In genomic region chr6:116385911-116386310, GRCh38 we compare ENCODE assay signal across 18 cellular contexts. TPM values are rescaled to one million over a fixed set of nuclear protein-coding genes. Genes with fewer than 3 reads are reported as not detected.
DNase-seq lines count a peak whose midpoint lies in the region; ATAC-seq, FAIRE-seq and TF ChIP-seq lines count a peak whose summit lies in the region.
"Had no signal": no experiment of that assay in that cellular context is flagged by ENCODE, and none has a peak within 500 bp of the region (broad histone marks: within the 10 kb centered on the region; RNA-seq: fewer than 3 reads in every experiment).

No MANE protein-coding gene starts in this region.

- H3K36me3 ChIP-seq in ascending aorta (no peaks in the 10 kb centered on the region), left lung (no peaks in the 10 kb centered on the region), tibial artery (no peaks in the 10 kb centered on the region), small intestine (ENCODE audit: control insufficient read depth in 2 of 2, insufficient read depth in 2 of 2, low read length in 2 of 2) (no peaks in the 10 kb centered on the region)
- H3K36me3 ChIP-seq: colonic mucosa, MG63, WERI-Rb-1 had no signal

- peak overlapping the region; percentile 72 for H3K4me3 Mint-ChIP-seq in HFFc6
- H3K4me3 Mint-ChIP-seq: CD4-positive, CD25-positive, alpha-beta regulatory T cell; H9 had no signal

- no peaks in the 10 kb centered on the region for H3K9me3 Mint-ChIP-seq in HFFc6
- H3K9me3 Mint-ChIP-seq: CD4-positive, CD25-positive, alpha-beta regulatory T cell; H9 had no signal

- H3K27me3 ChIP-seq in ascending aorta: no peaks in the 10 kb centered on the region
- H3K27me3 ChIP-seq in left lung: no peaks in the 10 kb centered on the region
- H3K27me3 ChIP-seq in tibial artery: no peaks in the 10 kb centered on the region
- H3K27me3 ChIP-seq in small intestine (ENCODE audit: control insufficient read depth in 2 of 2, insufficient read depth in 2 of 2, low read length in 2 of 2): no peaks in the 10 kb centered on the region
- H3K27me3 ChIP-seq: colonic mucosa, MG63 had no signal

- H3K4me3 ChIP-seq in ascending aorta: no peak overlapping the region
- no peak overlapping the region for H3K4me3 ChIP-seq in left lung
- no peak overlapping the region for H3K4me3 ChIP-seq in tibial artery
- H3K4me3 ChIP-seq in small intestine (ENCODE audit: low read depth in 1 of 2, low read length in 2 of 2): no peak overlapping the region
- H3K4me3 ChIP-seq: colonic mucosa, MG63 had no signal

- H3K9me3 ChIP-seq in ascending aorta (no peaks in the 10 kb centered on the region), left lung (no peaks in the 10 kb centered on the region), tibial artery (no peaks in the 10 kb centered on the region), small intestine (ENCODE audit: control insufficient read depth, low read depth) (no peaks in the 10 kb centered on the region)
- H3K9me3 ChIP-seq: colonic mucosa, MG63 had no signal

- H3K27ac ChIP-seq in ascending aorta (peak overlapping the region; percentile 65 to 74), left lung (peak overlapping the region; percentile 36 to 77), tibial artery (peak overlapping the region; percentile 38 to 45), small intestine (ENCODE audit: low read depth in 1 of 2, low read length in 1 of 2) (no peak overlapping the region)
- H3K27ac ChIP-seq: colonic mucosa, WERI-Rb-1 had no signal

- FAIRE-seq in small intestine (lab: Jason Lieb, UNC): no peak

- no peaks in the 10 kb centered on the region for H3K27me3 Mint-ChIP-seq in HFFc6 (ENCODE audit: insufficient read depth)
- H3K27me3 Mint-ChIP-seq: CD4-positive, CD25-positive, alpha-beta regulatory T cell had no signal

- ATAC-seq in left lung: no peak
- ATAC-seq: left colon had no signal

- intact Hi-C loops in ascending aorta (cut with DNase I) (loop anchor here (2.0 kb wide), 1 partner anchor 15 kb away; the partner anchor contains the start of gene DSE), left lung (cut with DNase I) (no loop called here), tibial artery (cut with DNase I; ENCODE audit: low total_unique reads) (no loop called here)

- H3K27ac Mint-ChIP-seq in HFFc6: peak overlapping the region; percentile 84
- H3K27ac Mint-ChIP-seq: CD4-positive, CD25-positive, alpha-beta regulatory T cell had no signal

- DNase-seq in HFFc6: peak; percentile 23
- DNase-seq in ascending aorta (ENCODE audit: low spot score in 2 of 2): no peak
- DNase-seq in left lung: no peak
- no peak for DNase-seq in tibial artery
- no peak for DNase-seq in HUDEP-2 (lab: John Stamatoyannopoulos, UW; ENCODE audit: unreplicated experiment in 76 of 76)
- DNase-seq in small intestine: no peak
- no peak for DNase-seq in NCI-H1048 (lab: John Stamatoyannopoulos, UW)
- no peak for DNase-seq in retina
- DNase-seq: activated CD8-positive, alpha-beta memory T cell treated with anti-CD3 and anti-CD28 coated beads for 24 hours; amygdala; CD4-positive, CD25-positive, alpha-beta regulatory T cell; colonic mucosa; H9; left colon; MG63; NCI-H1930; NCI-H510A treated with DMSO at 0.1 percent for 48 hours; WERI-Rb-1 had no signal

- TF ChIP-seq CTCF in HFFc6 (IDR thresholded peaks at IDR 0.05) (no peak), ascending aorta (IDR thresholded peaks at IDR 0.05) (no peak), left lung (IDR thresholded peaks at IDR 0.05) (no peak), tibial artery (IDR thresholded peaks at IDR 0.05) (no peak)

- peaks cover 0 to 27% of the 10 kb centered on the region in 2 donors for H3K4me1 ChIP-seq in ascending aorta
- H3K4me1 ChIP-seq in left lung: peaks cover 5 to 67% of the 10 kb centered on the region in 2 donors
- peaks cover 0 to 51% (median 20%) of the 10 kb centered on the region in 4 donors for H3K4me1 ChIP-seq in tibial artery
- H3K4me1 ChIP-seq in small intestine (ENCODE audit: control insufficient read depth in 2 of 2, insufficient read depth in 1 of 2, low read depth in 1 of 2, low read length in 1 of 2): peaks cover 0 to 8% of the 10 kb centered on the region in 2 donors
- H3K4me1 ChIP-seq: colonic mucosa had no signal

- peaks cover 91% of the 10 kb centered on the region for H3K4me1 Mint-ChIP-seq in HFFc6 (ENCODE audit: low read depth)

- H3K36me3 Mint-ChIP-seq in HFFc6 (ENCODE audit: low read depth): peaks cover 16% of the 10 kb centered on the region
- H3K36me3 Mint-ChIP-seq: CD4-positive, CD25-positive, alpha-beta regulatory T cell had no signal

RNA-seq across cellular contexts. Expression of gene DSE, which starts 15.2 kb away (rescaled TPM):
- 100 to 1,000 TPM in 3 of 6 experiments, 10 to 100 TPM in 3; 86.7 to 110 (median 94.9) TPM for total RNA-seq in HFFc6 (2021; fragmentation: NEBNext Ultra II Directional; extraction: Animal tissue kit (Norgen Biotek cat#: 25700))
- total RNA-seq in ascending aorta (27.6 TPM), left lung (10 to 100 TPM; 39.7 to 85.6 TPM)
- polyA plus RNA-seq in small intestine: 1 to 10 TPM in 2 of 3 donors, under 1 TPM in 1; 0.45 to 4.9 (median 4.6) TPM

Comparison
In these comparisons a context has a peak if more than half of its experiments do, and no peak if none do; other contexts are left out.
1. H3K27ac ChIP-seq: peak in ascending aorta (2 of 2), left lung (2 of 2) and tibial artery (2 of 2); none in small intestine (0 of 2).